In the genomic region with DNA sequence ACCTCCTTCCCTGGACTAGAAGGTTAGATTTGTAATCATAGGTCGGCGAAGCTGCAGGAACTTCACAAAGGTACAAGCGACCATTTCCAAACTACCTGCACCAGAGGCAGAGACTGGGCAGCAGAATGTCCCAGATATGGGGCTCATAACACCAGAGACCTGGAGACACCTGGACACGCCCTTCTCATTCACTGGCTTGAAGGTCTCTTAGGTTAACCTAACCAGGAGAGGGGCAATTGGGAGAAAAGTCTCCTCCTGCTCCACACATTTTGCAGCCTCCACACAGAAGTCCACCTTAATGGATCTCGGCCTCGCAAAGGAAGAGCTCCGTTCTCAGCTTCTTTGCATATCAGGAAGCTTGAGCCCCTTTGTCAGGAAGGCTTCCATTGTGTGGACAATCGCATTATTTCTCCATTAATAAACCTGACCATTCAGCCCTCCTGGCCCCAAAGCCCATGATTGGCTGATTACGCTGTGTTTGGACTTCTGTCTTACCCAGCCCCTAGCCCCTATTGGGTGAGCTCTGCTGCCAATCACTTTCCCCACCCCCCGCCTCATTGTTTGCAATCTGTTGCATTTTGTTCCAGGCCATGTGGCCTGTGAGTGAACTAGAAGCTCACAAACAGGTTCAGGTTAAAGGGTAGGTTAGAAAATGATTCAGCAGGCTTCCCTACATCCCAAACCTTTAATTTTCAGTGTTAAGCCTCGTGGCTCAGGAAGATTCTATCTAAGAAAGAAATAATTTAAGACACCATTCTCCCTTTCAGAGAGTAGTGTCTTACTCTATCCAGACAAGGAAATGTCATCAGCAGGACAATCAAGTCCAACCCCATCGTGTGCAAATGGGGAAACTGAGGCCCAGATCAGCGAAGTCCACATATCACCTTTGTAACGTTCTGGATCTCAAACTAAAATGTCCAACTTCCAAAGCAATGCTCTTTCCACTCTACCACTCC, we compare ENCODE assay signal across 8 cellular contexts. TPM values are rescaled to one million over a fixed set of nuclear protein-coding genes. Genes with fewer than 3 reads are reported as not detected.
DNase-seq lines count a peak whose midpoint lies in the region; ATAC-seq and TF ChIP-seq lines count a peak whose summit lies in the region.

No MANE protein-coding gene starts in this region.

- peaks cover 14% of the 10 kb centered on the region for H3K36me3 Mint-ChIP-seq in Calu3 (ENCODE audit: insufficient read depth, unreplicated experiment)
- no peaks in the 10 kb centered on the region for H3K36me3 Mint-ChIP-seq in activated naive CD4-positive, alpha-beta T cell treated with anti-CD3 and anti-CD28 coated beads, Interleukin-2, amount 10 ng/mL, durations not matched to agents 7 days and 5 days

- H3K4me1 ChIP-seq in lung (ENCODE audit: control insufficient read depth in 2 of 2, insufficient read depth in 2 of 2, low read length in 2 of 2), result peaks cover 0 to 11% of the 10 kb centered on the region in 2 donors

- H3K4me3 ChIP-seq in astrocyte of the cerebellum (ENCODE audit: low read depth, low read length), result no peak overlapping the region
- no peak overlapping the region for H3K4me3 ChIP-seq in lung

- CTCF ChIA-PET in Calu3 (lab: Charles Lee), result no interaction called here
- CTCF ChIA-PET in activated naive CD4-positive, alpha-beta T cell treated with anti-CD3 and anti-CD28 coated beads, Interleukin-2, amount 10 ng/mL, durations not matched to agents 7 days and 5 days (lab: Charles Lee), result interaction anchor here (1.3 to 2.1 kb wide), 3 partner anchors 75 to 83 kb away, joined by 3 to 6 read pairs (median 4); no protein-coding TSS in a partner anchor

- DNase-seq in Calu3 (peak; percentile 36), NCI-H1105 treated with DMSO at 0.1 percent for 48 hours (lab: John Stamatoyannopoulos, UW) (peak; percentile 56), astrocyte of the cerebellum (ENCODE audit: low read depth) (peak; percentile 23), lung (ENCODE audit: low spot score) (peak; percentile 72), CD1c-positive myeloid dendritic cell (ENCODE audit: extremely low spot score) (no peak)
- no peak for DNase-seq in activated CD8-positive, alpha-beta memory T cell treated with anti-CD3 and anti-CD28 coated beads, Interleukin-2, amount 50 U/mL, for 48 hours
- DNase-seq in activated naive CD4-positive, alpha-beta T cell treated with anti-CD3 and anti-CD28 coated beads, Interleukin-2, amount 10 ng/mL, durations not matched to agents 7 days and 5 days, result no peak

- no TSS peak for BruUV-seq in Calu3 (replicated peaks; lab: Mats Ljungman, UMichigan)

- intact Hi-C loops in Calu3 (cut with micrococcal nuclease; ENCODE audit: unreplicated experiment), result no loop called here

- peaks cover 12% of the 10 kb centered on the region for H3K4me1 Mint-ChIP-seq in Calu3 (ENCODE audit: low read depth, unreplicated experiment)
- H3K4me1 Mint-ChIP-seq in activated naive CD4-positive, alpha-beta T cell treated with anti-CD3 and anti-CD28 coated beads, Interleukin-2, amount 10 ng/mL, durations not matched to agents 7 days and 5 days, result peaks cover 6% of the 10 kb centered on the region

- WGBS in lung, 2 donors, result 57 to 61% methylated on average over 14 of the region's 14 CpGs

- peaks cover 66% of the 10 kb centered on the region for H3K27me3 Mint-ChIP-seq in Calu3 (ENCODE audit: unreplicated experiment)
- peaks cover 96% of the 10 kb centered on the region for H3K27me3 Mint-ChIP-seq in activated naive CD4-positive, alpha-beta T cell treated with anti-CD3 and anti-CD28 coated beads, Interleukin-2, amount 10 ng/mL, durations not matched to agents 7 days and 5 days

- ATAC-seq in lung (ENCODE audit: insufficient read depth, low FRiP score) (no peak), HG03521 (IDR thresholded peaks at IDR 0.05; ENCODE audit: unreplicated experiment) (no peak)

- H3K27ac ChIP-seq in lung (ENCODE audit: low read depth in 1 of 2, low read length in 1 of 2), result no peak overlapping the region

- H3K9me3 Mint-ChIP-seq in Calu3 (ENCODE audit: low read depth, unreplicated experiment), result no peaks in the 10 kb centered on the region
- H3K9me3 Mint-ChIP-seq in activated naive CD4-positive, alpha-beta T cell treated with anti-CD3 and anti-CD28 coated beads, Interleukin-2, amount 10 ng/mL, durations not matched to agents 7 days and 5 days, result no peaks in the 10 kb centered on the region

- no peaks in the 10 kb centered on the region for H3K27me3 ChIP-seq in lung (ENCODE audit: control insufficient read depth, insufficient read depth)

- H3K4me3 Mint-ChIP-seq in Calu3 (ENCODE audit: low read depth, unreplicated experiment), result no peak overlapping the region
- no peak overlapping the region for H3K4me3 Mint-ChIP-seq in activated naive CD4-positive, alpha-beta T cell treated with anti-CD3 and anti-CD28 coated beads, Interleukin-2, amount 10 ng/mL, durations not matched to agents 7 days and 5 days

- H3K27ac Mint-ChIP-seq in Calu3 (ENCODE audit: unreplicated experiment), result no peak overlapping the region
- no peak overlapping the region for H3K27ac Mint-ChIP-seq in activated naive CD4-positive, alpha-beta T cell treated with anti-CD3 and anti-CD28 coated beads, Interleukin-2, amount 10 ng/mL, durations not matched to agents 7 days and 5 days

- H3K36me3 ChIP-seq in lung (ENCODE audit: control insufficient read depth in 2 of 2, insufficient read depth in 2 of 2, low read length in 2 of 2), result no peaks in the 10 kb centered on the region

- TF ChIP-seq CTCF in Calu3 (IDR thresholded peaks at IDR 0.05; ENCODE audit: unreplicated experiment), result no peak
- TF ChIP-seq CTCF in astrocyte of the cerebellum (IDR thresholded peaks at IDR 0.05; ENCODE audit: low read depth, low read length, missing control alignments), result no peak
- TF ChIP-seq CTCF in lung (IDR thresholded peaks at IDR 0.05; ENCODE audit: control extremely low read depth, extremely low read depth), result no peak

- H3K9me3 ChIP-seq in lung (ENCODE audit: control insufficient read depth in 2 of 2, insufficient read depth in 1 of 2, low read length in 1 of 2), result no peaks in the 10 kb centered on the region

- in situ Hi-C loops in astrocyte of the cerebellum (cut with HindIII; ENCODE audit: low sequenced_read_pairs), result loop anchor here (5.0 kb wide), 1 partner anchor 97 kb away; no protein-coding TSS in a partner anchor

RNA-seq across cellular contexts. Expression of a gene that starts 2.8 kb away (rescaled TPM):
- total RNA-seq in Calu3 (2022), result 0.59 and 0.78 TPM in 2 replicates
- total RNA-seq in lung, result 1 to 10 TPM; 6.0 to 7.8 TPM
- polyA plus RNA-seq in lung, result 1 to 10 TPM; 2.4 to 2.7 TPM

RNA-seq across cellular contexts. Expression of a gene that starts 15.6 kb away (rescaled TPM):
- total RNA-seq in Calu3 (2022) (17.6 and 21.8 TPM in 2 replicates), lung (10 to 100 TPM; 18.5 to 42.5 TPM)
- polyA plus RNA-seq in lung, result 10 to 100 TPM; 10.3 to 13.5 TPM

RNA-seq across cellular contexts. Expression of a gene that starts 56.0 kb away (rescaled TPM):
- total RNA-seq in Calu3 (2022), result 3.9 and 4.9 TPM in 2 replicates
- 100 to 1,000 TPM in 1 of 2 donors, 10 to 100 TPM in 1; 57.2 to 149 TPM for total RNA-seq in lung
- 100 to 1,000 TPM; 119 to 123 TPM for polyA plus RNA-seq in lung

Comparison
In these comparisons a context has a peak if more than half of its experiments do, and no peak if none do; other contexts are left out.
1. DNase-seq: peak in Calu3 (single experiment), NCI-H1105 treated with DMSO at 0.1 percent for 48 hours (single experiment), astrocyte of the cerebellum (single experiment) and lung (single experiment); none in activated CD8-positive, alpha-beta memory T cell treated with anti-CD3 and anti-CD28 coated beads, Interleukin-2, amount 50 U/mL, for 48 hours (single experiment), activated naive CD4-positive, alpha-beta T cell treated with anti-CD3 and anti-CD28 coated beads, Interleukin-2, amount 10 ng/mL, durations not matched to agents 7 days and 5 days (single experiment) and CD1c-positive myeloid dendritic cell (single experiment).